8 cellular contexts compared by ENCODE assay signal in the genomic region with DNA sequence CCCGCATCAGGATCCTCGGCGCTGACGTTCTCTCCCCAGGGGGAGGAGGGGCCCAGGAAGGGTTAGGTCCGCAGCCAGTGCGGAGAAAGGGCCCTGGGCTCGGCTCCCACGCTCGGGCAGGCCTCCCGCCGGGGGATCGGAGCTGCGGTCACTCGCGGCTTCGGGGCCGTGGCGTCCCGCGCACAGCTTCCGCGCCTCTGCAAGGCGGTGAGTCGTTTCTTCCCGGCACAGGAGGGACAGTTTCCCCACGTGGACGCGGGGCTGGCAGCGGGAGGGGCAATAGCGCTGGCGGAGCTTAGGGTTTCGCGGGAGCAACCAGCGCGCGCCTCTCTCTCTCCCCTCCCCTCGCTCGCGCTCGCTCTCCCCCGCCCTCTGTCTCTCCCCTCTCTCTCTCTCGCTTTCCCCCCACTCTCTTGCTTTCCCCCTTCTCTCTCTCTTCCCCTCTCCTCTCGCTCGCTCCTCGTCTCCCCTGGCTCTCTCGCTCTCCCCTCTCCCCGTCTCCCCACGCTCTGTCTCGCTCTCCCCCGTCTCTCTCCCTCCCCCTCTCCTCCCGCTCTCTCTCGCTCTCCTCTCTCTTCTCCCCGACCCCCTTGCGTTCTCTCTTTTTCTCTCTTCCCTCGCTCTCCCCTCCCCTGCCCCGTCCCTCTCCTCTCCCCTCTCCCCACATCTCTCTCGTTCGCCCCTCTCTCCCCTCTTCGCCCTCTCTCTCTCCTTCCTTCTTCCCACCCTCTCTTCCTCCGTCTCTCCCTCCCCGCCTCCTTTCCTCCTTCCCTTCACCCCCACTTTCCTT. TPM values are rescaled to one million over a fixed set of nuclear protein-coding genes. Genes with fewer than 3 reads are reported as not detected.
DNase-seq lines count a peak whose midpoint lies in the region; ATAC-seq, FAIRE-seq and TF ChIP-seq lines count a peak whose summit lies in the region.

No MANE protein-coding gene starts in this region.

- intact Hi-C loops in CD4-positive, alpha-beta memory T cell (cut with micrococcal nuclease): loop anchor here (5.0 kb wide), 1 partner anchor 50 kb away; no protein-coding TSS in a partner anchor
- intact Hi-C loops in GM12878 (cut with micrococcal nuclease; ENCODE audit: unreplicated experiment): no loop called here

- peak; percentile 67 for ATAC-seq in GM12878
- ATAC-seq in GM18519 (IDR thresholded peaks at IDR 0.05; ENCODE audit: low FRiP score, unreplicated experiment): no peak
- ATAC-seq in HG02973 (IDR thresholded peaks at IDR 0.05; ENCODE audit: unreplicated experiment): no peak

- BruUV-seq in GM12878 (replicated peaks; lab: Mats Ljungman, UMichigan): no TSS peak

- peak overlapping the region; percentile 14 for H3K27ac ChIP-seq in CD4-positive, alpha-beta memory T cell (ENCODE audit: low read depth, low read length)
- no peak overlapping the region for H3K27ac ChIP-seq in GM12878 (ENCODE audit: control insufficient read depth, insufficient read depth)
- no peak overlapping the region for H3K27ac ChIP-seq in skeletal muscle tissue (ENCODE audit: low read depth, low read length)

- no peaks in the 10 kb centered on the region for H3K9me3 ChIP-seq in CD4-positive, alpha-beta memory T cell (ENCODE audit: control insufficient read depth in 1 of 2, low read length in 2 of 2)
- H3K9me3 ChIP-seq in GM12878 (replicated peaks; ENCODE audit: control insufficient read depth, insufficient read depth, low read length) (no peaks in the 10 kb centered on the region; the same call in 2 of the 3 replicates), iPS-18c (ENCODE audit: control insufficient read depth, insufficient read depth, low read length) (no peaks in the 10 kb centered on the region), skeletal muscle tissue (ENCODE audit: control insufficient read depth in 3 of 3, low read length in 3 of 3) (no peaks in the 10 kb centered on the region)

- no peaks in the 10 kb centered on the region for H3K9me3 Mint-ChIP-seq in CD4-positive, alpha-beta memory T cell

- CTCF ChIA-PET in CD4-positive, alpha-beta memory T cell (lab: Charles Lee; ENCODE audit: partially characterized antibody): interaction anchor here (0.8 to 2.8 kb wide), 8 partner anchors 12 to 136 kb away, joined by 3 to 25 read pairs (median 3); partner anchors contain the start of genes MAP3K9 and PCNX1
- CTCF ChIA-PET in GM12878 (lab: Yijun Ruan, JAX): interaction anchor here (0.9 to 10.9 kb wide), 11 partner anchors 13 to 228 kb away, joined by 3 to 160 read pairs (median 4); partner anchors contain the start of gene MAP3K9

- no peak for FAIRE-seq in GM12878 (lab: Jason Lieb, UNC)

- no peaks in the 10 kb centered on the region for H3K27me3 ChIP-seq in CD4-positive, alpha-beta memory T cell (ENCODE audit: insufficient read depth, low read length)
- H3K27me3 ChIP-seq in GM12878 (replicated peaks in 1 of 2; ENCODE audit: control insufficient read depth in 2 of 2, insufficient read depth in 2 of 2, low read length in 1 of 2) (peaks cover 0 to 5% of the 10 kb centered on the region in 2 experiments; a peak in 1 of 4 replicates), skeletal muscle tissue (ENCODE audit: control insufficient read depth in 3 of 3, insufficient read depth in 3 of 3, low read length in 3 of 3) (peaks cover 2 to 21% (median 10%) of the 10 kb centered on the region in 3 donors)

- no peak for TF ChIP-seq EP300 in GM12878 (IDR thresholded peaks at IDR 0.05; ENCODE audit: borderline replicate concordance in 1 of 2, control insufficient read depth in 1 of 2, low read depth in 2 of 2, low read length in 2 of 2)

- WGBS in GM12878 (ENCODE audit: insufficient coverage, insufficient replicate concordance, low lambda C conversion rate, missing lambda C conversion rate): 2% methylated on average over 39 of the region's 61 CpGs

- TF ChIP-seq CTCF in GM12878 (IDR thresholded peaks at IDR 0.05 in 2 of 3, conservative IDR thresholded peaks at IDR 0.05 in 1 of 3; ENCODE audit: control insufficient read depth in 2 of 3, extremely low read depth in 1 of 3, insufficient read depth in 1 of 3, low read depth in 3 of 3, low read length in 3 of 3): no peak

- H3K36me3 Mint-ChIP-seq in CD4-positive, alpha-beta memory T cell: peaks cover 0 to 4% of the 10 kb centered on the region in 2 donors

- RAD21 ChIA-PET in GM12878 (lab: Charles Lee; ENCODE audit: unreplicated experiment): interaction anchor here (1.0 to 8.6 kb wide), 10 partner anchors 8 to 201 kb away, joined by 3 to 98 read pairs (median 6); partner anchors contain the start of genes MAP3K9 and PCNX1

- H3K4me3 ChIP-seq in CD4-positive, alpha-beta memory T cell (ENCODE audit: low read length in 2 of 2): peak overlapping the region; percentile 52 to 73
- peak overlapping the region; percentile 74 for H3K4me3 ChIP-seq in GM12878
- H3K4me3 ChIP-seq in iPS-18c (ENCODE audit: insufficient read depth, low read depth, low read length): peak overlapping the region; percentile 91
- peak overlapping the region; percentile 72 to 84 (median 81) for H3K4me3 ChIP-seq in skeletal muscle tissue (ENCODE audit: low read length in 3 of 3)

- H3K36me3 ChIP-seq in CD4-positive, alpha-beta memory T cell (ENCODE audit: insufficient read depth, low read length): no peaks in the 10 kb centered on the region
- H3K36me3 ChIP-seq in GM12878 (ENCODE audit: control insufficient read depth in 2 of 2, insufficient read depth in 2 of 2, low read length in 1 of 2) (no peaks in the 10 kb centered on the region), skeletal muscle tissue (ENCODE audit: control insufficient read depth in 3 of 3, insufficient read depth in 3 of 3, low read length in 3 of 3) (no peaks in the 10 kb centered on the region)

- no peaks in the 10 kb centered on the region for H3K79me2 ChIP-seq in GM12878 (ENCODE audit: control insufficient read depth, insufficient read depth, low read length)

- TF ChIP-seq POLR2A in GM12878 (IDR thresholded peaks at IDR 0.05; ENCODE audit: low read depth, low read length): peak; percentile 63

- no peak for TF ChIP-seq RAD21 in GM12878 (IDR thresholded peaks at IDR 0.05; ENCODE audit: insufficient read depth, low read depth, low read length)

- no peaks in the 10 kb centered on the region for H4K20me1 ChIP-seq in GM12878 (ENCODE audit: control insufficient read depth, insufficient read depth)

- H3K27me3 Mint-ChIP-seq in CD4-positive, alpha-beta memory T cell: no peaks in the 10 kb centered on the region

- peaks cover 10 to 23% (median 14%) of the 10 kb centered on the region in 4 donors for H3K4me1 Mint-ChIP-seq in CD4-positive, alpha-beta memory T cell

- H2AFZ ChIP-seq in GM12878 (ENCODE audit: control insufficient read depth, low read depth, low read length): peak overlapping the region; percentile 66

- peak overlapping the region in 5 of 7 donors; percentile 62 to 77 (median 68) for H3K27ac Mint-ChIP-seq in CD4-positive, alpha-beta memory T cell

- peak overlapping the region; percentile 92 for H3K4me2 ChIP-seq in GM12878 (ENCODE audit: control insufficient read depth, insufficient read depth)

- DNase-seq in CD4-positive, alpha-beta memory T cell: peak; percentile 37 to 79 (median 49)
- DNase-seq in HuH-7 (ENCODE audit: low spot score) (peak; percentile 26), T-helper 2 cell (peak; percentile 30 to 76 (median 45)), GM12878 (ENCODE audit: low read depth, low spot score) (no peak)

- POLR2A ChIA-PET in CD4-positive, alpha-beta memory T cell (lab: Charles Lee; ENCODE audit: partially characterized antibody): interaction anchor here (0.8 to 2.7 kb wide), 10 partner anchors 13 to 165 kb away, joined by 3 to 13 read pairs (median 4); partner anchors contain the start of genes MAP3K9 and PCNX1
- POLR2A ChIA-PET in GM12878 (lab: Charles Lee): interaction anchor here (0.5 to 1.8 kb wide), 7 partner anchors 20 to 708 kb away, joined by 3 to 5 read pairs (median 3); no protein-coding TSS in a partner anchor

- SMC1A ChIA-PET in GM12878 (lab: Charles Lee; ENCODE audit: uncharacterized antibody, unreplicated experiment): interaction anchor here (0.7 to 9.6 kb wide), 8 partner anchors 10 to 198 kb away, joined by 3 to 119 read pairs (median 4); no protein-coding TSS in a partner anchor

- peak overlapping the region; percentile 83 to 93 (median 86) for H3K4me3 Mint-ChIP-seq in CD4-positive, alpha-beta memory T cell

- H3K4me1 ChIP-seq in CD4-positive, alpha-beta memory T cell (ENCODE audit: insufficient read depth, low read length): peaks cover 18% of the 10 kb centered on the region
- H3K4me1 ChIP-seq in GM12878 (ENCODE audit: control insufficient read depth, insufficient read depth, low read length) (peaks cover 4% of the 10 kb centered on the region; the same call in 1 of the 2 replicates), skeletal muscle tissue (ENCODE audit: control insufficient read depth in 3 of 3, insufficient read depth in 3 of 3, low read length in 3 of 3) (peaks cover 4 to 15% (median 10%) of the 10 kb centered on the region in 3 donors)

- H3K9ac ChIP-seq in GM12878 (ENCODE audit: control insufficient read depth, insufficient read depth, low read length) (peak overlapping the region; percentile 40; the same call in 1 of the 2 replicates), skeletal muscle tissue (ENCODE audit: low read depth in 1 of 3, low read length in 3 of 3) (peak overlapping the region; percentile 65 to 81 (median 67))

- in situ Hi-C loops in GM12878 (cut with MboI): no loop called here

TF ChIP-seq in GM12878, 131 proteins besides CTCF, POLR2A, EP300 and RAD21 (continues in another document):
- TF ChIP-seq YY1 (IDR thresholded peaks at IDR 0.05; ENCODE audit: low read depth, low read length) (no peak), TAF1 (IDR thresholded peaks at IDR 0.05; ENCODE audit: borderline replicate concordance, low read depth, low read length) (no peak)

RNA-seq across cellular contexts. Expression of gene MAP3K9, which starts 12.8 kb away (rescaled TPM):
- total RNA-seq in CD4-positive, alpha-beta memory T cell: 1 to 10 TPM; 5.8 to 6.4 TPM
- polyA plus RNA-seq in CD4-positive, alpha-beta memory T cell: 1 to 10 TPM in 1 of 2 donors, under 1 TPM in 1; 0.47 to 1.3 TPM
- 8.9 and 12.9 TPM in 2 replicates for total RNA-seq in GM12878 (2013; cell fraction: nucleolus; rRNA removed)
- total RNA-seq in GM12878 (2014; rRNA removed): 3.2 and 4.8 TPM in 2 replicates
- total RNA-seq in GM12878 (2014; rRNA removed; fragmentation: Illumina TruSeq; extraction: Trizol): 3.3 TPM in 2 replicates
- total RNA-seq in GM12878 (2021): 7.5 and 7.9 TPM in 2 replicates
- 1.9 TPM for polyA plus RNA-seq in GM12878 (2011; ENCODE audit: low read depth)
- polyA plus RNA-seq in GM12878 (2011; rRNA removed): 1.6 and 2.8 TPM in 2 replicates
- polyA plus RNA-seq in GM12878 (2011; cell fraction: cytosol; rRNA removed): 2.3 and 2.4 TPM in 2 replicates
- polyA plus RNA-seq in GM12878 (2011; cell fraction: nucleus; rRNA removed): 3.9 and 5.0 TPM in 2 replicates
- 2.9 and 3.3 TPM in 2 replicates for polyA plus RNA-seq in GM12878 (2012)
- 3.4 and 4.1 TPM in 2 replicates for polyA plus RNA-seq in GM12878 (2014; fragmentation: Illumina TruSeq; extraction: Trizol)
- under 1 TPM; 0.48 to 0.58 TPM for polyA plus RNA-seq in GM12878 (2014; fragmentation: Nextera tagmentation; extraction: Ambion mirVana)
- polyA plus RNA-seq in GM12878 (2014; rRNA removed): 3.0 and 3.3 TPM in 2 replicates
- polyA plus RNA-seq in GM12878 (2016; fragmentation: Nextera tagmentation; extraction: Ambion mirVana): 1 to 10 TPM; 1.3 TPM
- polyA minus RNA-seq in GM12878 (2011; rRNA and poly(A)+ RNA removed): 4.7 and 5.1 TPM in 2 replicates
- 1.7 and 1.8 TPM in 2 replicates for polyA minus RNA-seq in GM12878 (2011; cell fraction: cytosol; rRNA and poly(A)+ RNA removed)
- polyA minus RNA-seq in GM12878 (2011; cell fraction: nucleus; rRNA and poly(A)+ RNA removed): 2.2 and 3.8 TPM in 2 replicates
- total RNA-seq in skeletal muscle tissue: under 0.01 TPM
